In genomic region chr9:37311938-37312730, GRCh38 we compare ENCODE assay signal across 19 cellular contexts.
DNase-seq lines count a peak whose midpoint lies in the region; ATAC-seq, FAIRE-seq and TF ChIP-seq lines count a peak whose summit lies in the region.
"Had no signal": no experiment of that assay in that cellular context is flagged by ENCODE, and none has a peak within 500 bp of the region (broad histone marks: within the 10 kb centered on the region; RNA-seq: fewer than 3 reads in every experiment).

No MANE protein-coding gene starts in this region.

- H3K27ac Mint-ChIP-seq in T-cell: no peak overlapping the region
- H3K27ac Mint-ChIP-seq: activated naive CD8-positive, alpha-beta T cell treated with anti-CD3 and anti-CD28 coated beads, Interleukin-2, amount 10 ng/mL, durations not matched to agents 7 days and 5 days; activated T-cell treated with anti-CD3 and anti-CD28 coated beads, Interleukin-2, amount 50 U/mL, for 24 hours; H9; immature natural killer cell; stimulated activated naive CD8-positive, alpha-beta T cell treated with anti-CD3 and anti-CD28 coated beads, Interleukin-15, Interleukin-2, amounts not matched to agents 100 ng/mL and 50 ng/mL, for 24 hours had no signal

- no peaks in the 10 kb centered on the region for H3K27me3 ChIP-seq in GM12878 (replicated peaks in 1 of 2; ENCODE audit: control insufficient read depth in 2 of 2, insufficient read depth in 2 of 2, low read length in 1 of 2)
- H3K27me3 ChIP-seq in WERI-Rb-1 (ENCODE audit: insufficient read depth, low read depth, severe bottlenecking): no peaks in the 10 kb centered on the region
- H3K27me3 ChIP-seq in heart right ventricle: no peaks in the 10 kb centered on the region

- H3K9me3 Mint-ChIP-seq in T-cell: no peaks in the 10 kb centered on the region
- H3K9me3 Mint-ChIP-seq: activated naive CD8-positive, alpha-beta T cell treated with anti-CD3 and anti-CD28 coated beads, Interleukin-2, amount 10 ng/mL, durations not matched to agents 7 days and 5 days; activated T-cell treated with anti-CD3 and anti-CD28 coated beads, Interleukin-2, amount 50 U/mL, for 24 hours; H9; immature natural killer cell; stimulated activated naive CD8-positive, alpha-beta T cell treated with anti-CD3 and anti-CD28 coated beads, Interleukin-15, Interleukin-2, amounts not matched to agents 100 ng/mL and 50 ng/mL, for 24 hours had no signal

- H3K4me1 ChIP-seq in GM12878 (ENCODE audit: control insufficient read depth, insufficient read depth, low read length) (peaks cover 8% of the 10 kb centered on the region), heart right ventricle (no peaks in the 10 kb centered on the region)

- H4K20me1 ChIP-seq in GM12878 (ENCODE audit: control insufficient read depth, insufficient read depth): no peaks in the 10 kb centered on the region

- H3K27me3 Mint-ChIP-seq in T-cell: no peaks in the 10 kb centered on the region
- H3K27me3 Mint-ChIP-seq: activated naive CD8-positive, alpha-beta T cell treated with anti-CD3 and anti-CD28 coated beads, Interleukin-2, amount 10 ng/mL, durations not matched to agents 7 days and 5 days; activated T-cell treated with anti-CD3 and anti-CD28 coated beads, Interleukin-2, amount 50 U/mL, for 24 hours; naive B cell; stimulated activated naive CD8-positive, alpha-beta T cell treated with anti-CD3 and anti-CD28 coated beads, Interleukin-15, Interleukin-2, amounts not matched to agents 100 ng/mL and 50 ng/mL, for 24 hours had no signal

- no peak overlapping the region for H3K9ac ChIP-seq in GM12878 (ENCODE audit: control insufficient read depth, insufficient read depth, low read length)

- in situ Hi-C loops in GM12878 (cut with MboI): no loop called here

- no peak overlapping the region for H3K4me3 Mint-ChIP-seq in T-cell
- H3K4me3 Mint-ChIP-seq: activated naive CD8-positive, alpha-beta T cell treated with anti-CD3 and anti-CD28 coated beads, Interleukin-2, amount 10 ng/mL, durations not matched to agents 7 days and 5 days; activated T-cell treated with anti-CD3 and anti-CD28 coated beads, Interleukin-2, amount 50 U/mL, for 24 hours; H9; immature natural killer cell; naive B cell; stimulated activated naive CD8-positive, alpha-beta T cell treated with anti-CD3 and anti-CD28 coated beads, Interleukin-15, Interleukin-2, amounts not matched to agents 100 ng/mL and 50 ng/mL, for 24 hours had no signal

- H3K4me3 ChIP-seq in GM12878: no peak overlapping the region
- no peak overlapping the region for H3K4me3 ChIP-seq in WERI-Rb-1 (ENCODE audit: low read depth, low read length)
- no peak overlapping the region for H3K4me3 ChIP-seq in heart right ventricle
- H3K4me3 ChIP-seq: lung had no signal

- H2AFZ ChIP-seq in GM12878 (ENCODE audit: control insufficient read depth, low read depth, low read length): no peak overlapping the region

- SMC1A ChIA-PET in GM12878 (lab: Charles Lee; ENCODE audit: uncharacterized antibody, unreplicated experiment): interaction anchor here (1.4 to 6.4 kb wide), 2 partner anchors 15 to 26 kb away, joined by 7 to 26 read pairs; no protein-coding TSS in a partner anchor

- TF ChIP-seq CTCF in GM12878 (IDR thresholded peaks at IDR 0.05 in 2 of 3, conservative IDR thresholded peaks at IDR 0.05 in 1 of 3; ENCODE audit: control insufficient read depth in 2 of 3, extremely low read depth in 1 of 3, insufficient read depth in 1 of 3, low read depth in 3 of 3, low read length in 3 of 3) (no peak), WERI-Rb-1 (IDR thresholded peaks at IDR 0.05; ENCODE audit: low read depth, low read length) (no peak), heart right ventricle (IDR thresholded peaks at IDR 0.05) (no peak)

- no peaks in the 10 kb centered on the region; the same call in 2 of the 3 replicates for H3K9me3 ChIP-seq in GM12878 (replicated peaks; ENCODE audit: control insufficient read depth, insufficient read depth, low read length)
- no peaks in the 10 kb centered on the region for H3K9me3 ChIP-seq in WERI-Rb-1 (ENCODE audit: severe bottlenecking)
- no peaks in the 10 kb centered on the region for H3K9me3 ChIP-seq in heart right ventricle

- H3K4me2 ChIP-seq in GM12878 (ENCODE audit: control insufficient read depth, insufficient read depth): no peak overlapping the region

- DNase-seq in AG08396 (ENCODE audit: low spot score) (peak; percentile 9), M059J (ENCODE audit: low read depth) (peak; percentile 51), GM12878 (ENCODE audit: low read depth, low spot score) (no peak), iris pigment epithelial cell (ENCODE audit: low read depth) (peak; percentile 82), T-cell (no peak), NCI-H774 (lab: John Stamatoyannopoulos, UW) (no peak), WERI-Rb-1 (no peak), heart right ventricle (no peak)
- DNase-seq: activated CD4-positive, alpha-beta T cell treated with anti-CD3 and anti-CD28 coated beads, Interleukin-2, amount 50 U/mL, for 48 hours; activated naive CD8-positive, alpha-beta T cell treated with anti-CD3 and anti-CD28 coated beads, Interleukin-2, amount 10 ng/mL, durations not matched to agents 7 days and 5 days; activated T-cell treated with anti-CD3 and anti-CD28 coated beads, Interleukin-2, amount 50 U/mL, for 24 hours; H9; immature natural killer cell; naive B cell; NCI-H1694; SIG-M5 had no signal

- RAD21 ChIA-PET in GM12878 (lab: Charles Lee; ENCODE audit: unreplicated experiment): interaction anchor here (1.1 kb wide), 1 partner anchor 9 kb away, joined by 3 read pairs; no protein-coding TSS in a partner anchor

- POLR2A ChIA-PET in GM12878 (lab: Charles Lee): interaction anchor here (4.1 kb wide), 1 partner anchor 11 kb away, joined by 24 read pairs; no protein-coding TSS in a partner anchor
- POLR2A ChIA-PET in T-cell (lab: Charles Lee): no interaction called here

- no peak for TF ChIP-seq EP300 in GM12878 (IDR thresholded peaks at IDR 0.05; ENCODE audit: borderline replicate concordance in 1 of 2, control insufficient read depth in 1 of 2, low read depth in 2 of 2, low read length in 2 of 2)

- H3K36me3 ChIP-seq in GM12878 (ENCODE audit: control insufficient read depth in 2 of 2, insufficient read depth in 2 of 2, low read length in 1 of 2) (peaks cover 0 to 12% of the 10 kb centered on the region in 2 experiments; a peak in 3 of 4 replicates), WERI-Rb-1 (peaks cover 7% of the 10 kb centered on the region), heart right ventricle (peaks cover 0 to 33% (median 8%) of the 10 kb centered on the region in 9 donors)

- peaks cover 1 to 6% (median 2%) of the 10 kb centered on the region in 3 donors for H3K4me1 Mint-ChIP-seq in T-cell
- H3K4me1 Mint-ChIP-seq: H9 had no signal

- 95% methylated on average over 3 of the region's 3 CpGs for WGBS in GM12878 (ENCODE audit: insufficient coverage, insufficient replicate concordance, low lambda C conversion rate, missing lambda C conversion rate)
- 96 to 98% methylated on average over 3 of the region's 3 CpGs for WGBS in heart right ventricle, 2 donors

- TSS peak; percentile 3 for BruUV-seq in GM12878 (replicated peaks; lab: Mats Ljungman, UMichigan)

- TF ChIP-seq RAD21 in GM12878 (IDR thresholded peaks at IDR 0.05; ENCODE audit: insufficient read depth, low read depth, low read length): no peak

- no peak for FAIRE-seq in GM12878 (lab: Jason Lieb, UNC)
- FAIRE-seq: endometrium had no signal

- H3K79me2 ChIP-seq in GM12878 (ENCODE audit: control insufficient read depth, insufficient read depth, low read length): no peaks in the 10 kb centered on the region; the same call in 1 of the 2 replicates

- H3K36me3 Mint-ChIP-seq in T-cell: peaks cover 16% of the 10 kb centered on the region

- intact Hi-C loops in GM12878 (cut with micrococcal nuclease; ENCODE audit: unreplicated experiment) (no loop called here), heart right ventricle (cut with DNase I) (no loop called here)

- no peak overlapping the region for H3K27ac ChIP-seq in GM12878 (ENCODE audit: control insufficient read depth, insufficient read depth)
- H3K27ac ChIP-seq in WERI-Rb-1: no peak overlapping the region
- no peak overlapping the region for H3K27ac ChIP-seq in heart right ventricle

- no peak for ATAC-seq in GM12878
- no peak for ATAC-seq in T-cell (replicated peaks in 1 of 4)
- ATAC-seq in heart right ventricle: no peak

- CTCF ChIA-PET in GM12878 (lab: Yijun Ruan, JAX): interaction anchor here (2.8 kb wide), 1 partner anchor 11 kb away, joined by 19 read pairs; no protein-coding TSS in a partner anchor
- CTCF ChIA-PET in T-cell (lab: Charles Lee): no interaction called here

- no peak for TF ChIP-seq POLR2A in GM12878 (IDR thresholded peaks at IDR 0.05; ENCODE audit: low read depth, low read length)

TF ChIP-seq in GM12878, 131 proteins besides CTCF, POLR2A, EP300 and RAD21 (continues in another document):
- TF ChIP-seq, protein P1, sequence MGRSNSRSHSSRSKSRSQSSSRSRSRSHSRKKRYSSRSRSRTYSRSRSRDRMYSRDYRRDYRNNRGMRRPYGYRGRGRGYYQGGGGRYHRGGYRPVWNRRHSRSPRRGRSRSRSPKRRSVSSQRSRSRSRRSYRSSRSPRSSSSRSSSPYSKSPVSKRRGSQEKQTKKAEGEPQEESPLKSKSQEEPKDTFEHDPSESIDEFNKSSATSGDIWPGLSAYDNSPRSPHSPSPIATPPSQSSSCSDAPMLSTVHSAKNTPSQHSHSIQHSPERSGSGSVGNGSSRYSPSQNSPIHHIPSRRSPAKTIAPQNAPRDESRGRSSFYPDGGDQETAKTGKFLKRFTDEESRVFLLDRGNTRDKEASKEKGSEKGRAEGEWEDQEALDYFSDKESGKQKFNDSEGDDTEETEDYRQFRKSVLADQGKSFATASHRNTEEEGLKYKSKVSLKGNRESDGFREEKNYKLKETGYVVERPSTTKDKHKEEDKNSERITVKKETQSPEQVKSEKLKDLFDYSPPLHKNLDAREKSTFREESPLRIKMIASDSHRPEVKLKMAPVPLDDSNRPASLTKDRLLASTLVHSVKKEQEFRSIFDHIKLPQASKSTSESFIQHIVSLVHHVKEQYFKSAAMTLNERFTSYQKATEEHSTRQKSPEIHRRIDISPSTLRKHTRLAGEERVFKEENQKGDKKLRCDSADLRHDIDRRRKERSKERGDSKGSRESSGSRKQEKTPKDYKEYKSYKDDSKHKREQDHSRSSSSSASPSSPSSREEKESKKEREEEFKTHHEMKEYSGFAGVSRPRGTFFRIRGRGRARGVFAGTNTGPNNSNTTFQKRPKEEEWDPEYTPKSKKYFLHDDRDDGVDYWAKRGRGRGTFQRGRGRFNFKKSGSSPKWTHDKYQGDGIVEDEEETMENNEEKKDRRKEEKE (IDR thresholded peaks at IDR 0.05): no peak
- no peak for TF ChIP-seq CHD4 (IDR thresholded peaks at IDR 0.05)
- no peak for TF ChIP-seq HDGF (IDR thresholded peaks at IDR 0.05)
- no peak for TF ChIP-seq MTA3 (IDR thresholded peaks at IDR 0.05; ENCODE audit: borderline replicate concordance, low read length)

Comparison
In these comparisons a context has a peak if more than half of its experiments do, and no peak if none do; other contexts are left out.
1. DNase-seq: peak in AG08396 (single experiment), M059J (single experiment) and iris pigment epithelial cell (single experiment); none in GM12878 (single experiment), T-cell (0 of 34), NCI-H774 (single experiment), WERI-Rb-1 (single experiment) and heart right ventricle (0 of 2).